ENCODE assay signal across 8 cellular contexts in genomic region chr11:65872555-65873279, GRCh38. TPM values are rescaled to one million over a fixed set of nuclear protein-coding genes. Genes with fewer than 3 reads are reported as not detected.
DNase-seq lines count a peak whose midpoint lies in the region; ATAC-seq and TF ChIP-seq lines count a peak whose summit lies in the region.

EFEMP2 (minus strand) TSS chr11:65872800; CDS start chr11:65872354, 446 bp downstream.

- intact Hi-C loops in CD14-positive monocyte (cut with micrococcal nuclease) = loop anchor here in 1 of 2 donors (2.0 kb wide), 1 partner anchor 14 kb away; the partner anchor contains the start of gene CFL1

- peak within 1 kb of the TSS; percentile 77 for H3K9ac ChIP-seq in NT2/D1 (ENCODE audit: insufficient read length, low read depth)
- H3K9ac ChIP-seq in endodermal cell (ENCODE audit: extremely low read depth, low read length, poor library complexity, severe bottlenecking) = peak within 1 kb of the TSS; percentile 44
- peak within 1 kb of the TSS; percentile 65 for H3K9ac ChIP-seq in mucosa of stomach (ENCODE audit: low read length)

- DNase-seq in CD14-positive monocyte (ENCODE audit: low spot score) (no peak), NT2/D1 (ENCODE audit: low read depth, low spot score) (no peak), endodermal cell (no peak), NCI-H82 treated with DMSO at 0.1 percent for 48 hours (lab: John Stamatoyannopoulos, UW; ENCODE audit: unreplicated experiment) (no peak), NCI-H1930 (lab: John Stamatoyannopoulos, UW) (no peak)
- DNase-seq in stimulated activated CD4-positive, alpha-beta T cell treated with anti-CD3 and anti-CD28 coated beads, Interleukin-2, amount 100 ng/mL, for 24 hours = no peak

- H3K4me3 Mint-ChIP-seq in CD14-positive monocyte (peak within 1 kb of the TSS; percentile 91 to 97), endodermal cell (peak within 1 kb of the TSS; percentile 85)

- peaks cover 39% of the 10 kb centered on the region for H3K36me3 ChIP-seq in NT2/D1 (ENCODE audit: insufficient read depth, insufficient read length, low read length)
- H3K36me3 ChIP-seq in endodermal cell (ENCODE audit: control insufficient read depth, insufficient read depth, low read length) = peaks cover 20% of the 10 kb centered on the region
- no peaks in the 10 kb centered on the region for H3K36me3 ChIP-seq in mucosa of stomach (ENCODE audit: control insufficient read depth, insufficient read depth, low read length)

- H3K27ac Mint-ChIP-seq in CD14-positive monocyte = peak within 1 kb of the TSS; percentile 78 to 96 (median 83)
- H3K27ac Mint-ChIP-seq in endodermal cell = peak within 1 kb of the TSS; percentile 87

- peak within 1 kb of the TSS; percentile 64 for H3K4me3 ChIP-seq in NT2/D1 (ENCODE audit: insufficient read length, low read depth)
- peak within 1 kb of the TSS; percentile 94 for H3K4me3 ChIP-seq in endodermal cell (ENCODE audit: low read length)
- peak within 1 kb of the TSS; percentile 26 for H3K4me3 ChIP-seq in mucosa of stomach (ENCODE audit: low read length)

- no peak for TF ChIP-seq CTCF in CD14-positive monocyte (IDR thresholded peaks at IDR 0.05)
- no peak for TF ChIP-seq CTCF in endodermal cell (conservative IDR thresholded peaks at IDR 0.05)

- H3K27me3 Mint-ChIP-seq in CD14-positive monocyte (ENCODE audit: low read depth in 3 of 3) = peaks cover 8 to 32% (median 29%) of the 10 kb centered on the region in 3 donors
- H3K27me3 Mint-ChIP-seq in endodermal cell (ENCODE audit: insufficient read depth) = peaks cover 5% of the 10 kb centered on the region

- peaks cover 18% of the 10 kb centered on the region for H3K4me1 ChIP-seq in NT2/D1 (ENCODE audit: insufficient read depth, insufficient read length)
- no peaks in the 10 kb centered on the region for H3K4me1 ChIP-seq in endodermal cell (ENCODE audit: control insufficient read depth, insufficient read depth, low read length)
- peaks cover 11% of the 10 kb centered on the region for H3K4me1 ChIP-seq in mucosa of stomach (ENCODE audit: control insufficient read depth, insufficient read depth, low read length)

- H3K9me3 Mint-ChIP-seq in CD14-positive monocyte (peaks cover 0 to 4% (median 0%) of the 10 kb centered on the region in 7 donors), endodermal cell (no peaks in the 10 kb centered on the region)

- H3K36me3 Mint-ChIP-seq in CD14-positive monocyte = peaks cover 0 to 3% of the 10 kb centered on the region in 2 donors
- H3K36me3 Mint-ChIP-seq in endodermal cell (ENCODE audit: low read depth) = peaks cover 24% of the 10 kb centered on the region

- 2 to 3% methylated on average over 18 to 74 of the region's 74 CpGs for WGBS in endodermal cell (ENCODE audit: insufficient coverage in 1 of 2, insufficient read length in 1 of 2), 2 experiments

- H3K9me3 ChIP-seq in NT2/D1 (ENCODE audit: insufficient read depth, low read length) = no peaks in the 10 kb centered on the region
- H3K9me3 ChIP-seq in endodermal cell (ENCODE audit: control insufficient read depth, low read length) = no peaks in the 10 kb centered on the region
- no peaks in the 10 kb centered on the region for H3K9me3 ChIP-seq in mucosa of stomach (ENCODE audit: control insufficient read depth, low read length)

- no peak for ATAC-seq in GM21528 (IDR thresholded peaks at IDR 0.05; ENCODE audit: low FRiP score, unreplicated experiment)

- H3K27ac ChIP-seq in endodermal cell (ENCODE audit: low read depth, low read length) = no peak within 1 kb of the TSS

- H3K4me1 Mint-ChIP-seq in CD14-positive monocyte (peaks cover 21% of the 10 kb centered on the region), endodermal cell (peaks cover 6% of the 10 kb centered on the region)

- no peaks in the 10 kb centered on the region for H3K27me3 ChIP-seq in NT2/D1 (ENCODE audit: insufficient read depth, insufficient read length)
- no peaks in the 10 kb centered on the region for H3K27me3 ChIP-seq in endodermal cell (ENCODE audit: control insufficient read depth, insufficient read depth, low read length, poor library complexity, severe bottlenecking)
- H3K27me3 ChIP-seq in mucosa of stomach (ENCODE audit: control insufficient read depth, insufficient read depth, low read length) = peaks cover 5% of the 10 kb centered on the region

RNA-seq across cellular contexts. Expression of gene EFEMP2, which starts in this region (rescaled TPM):
- polyA plus RNA-seq in CD14-positive monocyte = under 1 TPM in 1 of 2 donors, not detected in 1; 0.44 TPM
- total RNA-seq in endodermal cell = 10 to 100 TPM; 84.5 to 99.6 TPM
- polyA plus RNA-seq in endodermal cell (2013, experiment 1 of 2) = 44.2 TPM
- polyA plus RNA-seq in endodermal cell (2013, experiment 2 of 2) = 46.6 TPM

Comparison
In these comparisons a context has a peak if more than half of its experiments do, and no peak if none do; other contexts are left out.
1. H3K4me3 ChIP-seq: peak in every context shown above with its lines; median percentile 94 in endodermal cell; 64 in NT2/D1; 26 in mucosa of stomach.